20 cellular contexts compared by ENCODE assay signal in the genomic region with DNA sequence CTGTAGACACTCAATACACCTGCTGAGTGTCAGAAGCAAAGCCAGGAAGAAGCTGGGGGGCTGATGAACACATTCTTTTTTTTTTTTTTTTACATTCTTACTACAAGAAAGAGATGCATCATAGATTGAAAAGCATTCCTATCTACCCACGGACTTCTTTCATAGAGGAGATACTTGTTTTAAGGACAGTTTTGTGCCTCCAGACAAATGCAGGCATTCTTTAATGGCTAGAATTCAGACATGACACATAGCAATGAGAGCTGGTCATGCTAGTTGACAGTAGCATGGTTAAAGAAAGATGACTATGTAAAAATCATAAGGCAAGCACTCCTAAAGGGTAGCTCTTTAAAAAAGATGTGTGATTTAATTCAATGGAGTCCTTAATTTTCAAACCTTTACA.
DNase-seq lines count a peak whose midpoint lies in the region; ATAC-seq, FAIRE-seq and TF ChIP-seq lines count a peak whose summit lies in the region.
"Had no signal": no experiment of that assay in that cellular context is flagged by ENCODE, and none has a peak within 500 bp of the region (broad histone marks: within the 10 kb centered on the region; RNA-seq: fewer than 3 reads in every experiment).

No MANE protein-coding gene starts in this region.

- DNase-seq in AG04449 (ENCODE audit: low read depth, low spot score): peak; percentile 44
- peak; percentile 47 for DNase-seq in GM03348 (ENCODE audit: low spot score)
- DNase-seq in adipocyte (ENCODE audit: low read depth): peak; percentile 48
- no peak for DNase-seq in keratinocyte (ENCODE audit: low read depth, low spot score)
- no peak for DNase-seq in NCI-H69 (lab: John Stamatoyannopoulos, UW)
- no peak for DNase-seq in anterior cingulate cortex (lab: John Stamatoyannopoulos, UW)
- no peak for DNase-seq in A673 (ENCODE audit: low spot score)
- DNase-seq: 8988T; CD4-positive, alpha-beta T cell; DMS79; GF-D8; GOT3; MG63; NCI-H1092 treated with DMSO at 0.1 percent for 48 hours; NCI-H1694 treated with DMSO at 0.1 percent for 48 hours; NCI-H446 treated with DMSO at 0.1 percent for 48 hours; NCI-H82; SHP77 had no signal

- H3K4me3 ChIP-seq in AG04449 (ENCODE audit: low read depth, low read length) (no peak overlapping the region), adipocyte (ENCODE audit: low read length) (no peak overlapping the region), keratinocyte (ENCODE audit: control insufficient read depth in 2 of 3, extremely low read depth in 1 of 3, insufficient read depth in 2 of 3, low read depth in 1 of 3, low read length in 3 of 3) (no peak overlapping the region), A673 (ENCODE audit: low read depth, low read length, poor library complexity, severe bottlenecking) (no peak overlapping the region)
- H3K4me3 ChIP-seq: MG63 had no signal

- H3K27me3 ChIP-seq in adipocyte (replicated peaks; ENCODE audit: control insufficient read depth, insufficient read depth, low read length): no peaks in the 10 kb centered on the region
- no peaks in the 10 kb centered on the region for H3K27me3 ChIP-seq in keratinocyte (ENCODE audit: control insufficient read depth, extremely low read depth, insufficient read depth, low read length)
- no peaks in the 10 kb centered on the region for H3K27me3 ChIP-seq in A673 (replicated peaks; ENCODE audit: insufficient read depth, low read depth, low read length, poor library complexity)
- H3K27me3 ChIP-seq: MG63 had no signal

- H3K27ac ChIP-seq in keratinocyte (ENCODE audit: control insufficient read depth, insufficient read depth, low read length): no peak overlapping the region
- no peak overlapping the region for H3K27ac ChIP-seq in A673 (ENCODE audit: low read depth, low read length, poor library complexity, severe bottlenecking)
- H3K27ac ChIP-seq: KMS-11 had no signal

- H3K9me3 ChIP-seq in adipocyte (ENCODE audit: control insufficient read depth, low read length) (no peaks in the 10 kb centered on the region), keratinocyte (ENCODE audit: control insufficient read depth, low read depth, low read length) (no peaks in the 10 kb centered on the region), A673 (ENCODE audit: low read depth, low read length, poor library complexity, severe bottlenecking) (no peaks in the 10 kb centered on the region)
- H3K9me3 ChIP-seq: MG63 had no signal

- H3K9ac ChIP-seq in adipocyte (ENCODE audit: low read length): no peak overlapping the region
- no peak overlapping the region for H3K9ac ChIP-seq in keratinocyte (ENCODE audit: control insufficient read depth, extremely low read depth, insufficient read depth, low read length)
- H3K9ac ChIP-seq: KMS-11 had no signal

- BruUV-seq in A673 (replicated peaks; lab: Mats Ljungman, UMichigan): no TSS peak

- POLR2A ChIA-PET in AG04449 (lab: Yijun Ruan, JAX) (interaction anchor here (0.6 to 1.1 kb wide), 2 partner anchors 17 to 115 kb away, joined by 3 to 4 read pairs; no protein-coding TSS in a partner anchor), A673 (lab: Charles Lee; ENCODE audit: low non-redundant PET) (no interaction called here)

- peak; percentile 34 for FAIRE-seq in keratinocyte (lab: Jason Lieb, UNC)

- H3K36me3 ChIP-seq in adipocyte (ENCODE audit: control insufficient read depth, insufficient read depth, low read length, severe bottlenecking) (peaks cover 2% of the 10 kb centered on the region), keratinocyte (ENCODE audit: control insufficient read depth in 2 of 2, extremely low read depth in 1 of 2, insufficient read depth in 2 of 2, low read length in 2 of 2) (no peaks in the 10 kb centered on the region), A673 (ENCODE audit: insufficient read depth, low read length, poor library complexity, severe bottlenecking) (no peaks in the 10 kb centered on the region)
- H3K36me3 ChIP-seq: MG63 had no signal

- CTCF ChIA-PET in AG04449 (lab: Yijun Ruan, JAX): no interaction called here
- CTCF ChIA-PET in A673 (lab: Charles Lee): no interaction called here

- no peaks in the 10 kb centered on the region for H3K9me1 ChIP-seq in keratinocyte (ENCODE audit: control insufficient read depth, extremely low read depth, insufficient read depth, low read length)

- H3K4me1 ChIP-seq in adipocyte (ENCODE audit: control insufficient read depth, insufficient read depth, low read length) (peaks cover 3% of the 10 kb centered on the region), keratinocyte (ENCODE audit: control insufficient read depth, extremely low read depth, insufficient read depth, low read length) (no peaks in the 10 kb centered on the region), A673 (ENCODE audit: insufficient read depth, low read length, poor library complexity, severe bottlenecking) (no peaks in the 10 kb centered on the region)

- no peak overlapping the region for H3K4me2 ChIP-seq in keratinocyte (ENCODE audit: control insufficient read depth, extremely low read depth, insufficient read depth, low read depth, low read length)
- H3K4me2 ChIP-seq: KMS-11 had no signal

- dilution Hi-C loops in keratinocyte (cut with MboI; ENCODE audit: extremely low pct_ligation_motif_present, low sequenced_read_pairs): no loop called here

- TF ChIP-seq CTCF in AG04449 (IDR thresholded peaks at IDR 0.05; ENCODE audit: insufficient read depth, low read length, missing control alignments) (no peak), keratinocyte (optimal IDR thresholded peaks at IDR 0.05 in 1 of 3, IDR thresholded peaks at IDR 0.05 in 1 of 3, conservative IDR thresholded peaks at IDR 0.05 in 1 of 3; ENCODE audit: extremely low read depth in 1 of 3, insufficient read depth in 2 of 3, low read length in 3 of 3) (no peak), A673 (conservative IDR thresholded peaks at IDR 0.05; ENCODE audit: low read depth, low read length) (no peak)

- ATAC-seq in esophagus mucosa: no peak

- intact Hi-C loops in A673 (cut with micrococcal nuclease; ENCODE audit: unreplicated experiment): no loop called here

- no peak overlapping the region for H2AFZ ChIP-seq in keratinocyte (ENCODE audit: control insufficient read depth, low read length)

- H3K79me2 ChIP-seq in keratinocyte (ENCODE audit: control insufficient read depth, insufficient read depth, low read length): no peaks in the 10 kb centered on the region

- H4K20me1 ChIP-seq in keratinocyte (ENCODE audit: control insufficient read depth, extremely low read depth, insufficient read depth, low read length): no peaks in the 10 kb centered on the region

Comparison
In these comparisons a context has a peak if more than half of its experiments do, and no peak if none do; other contexts are left out.
1. DNase-seq: peak in AG04449 (single experiment), GM03348 (single experiment) and adipocyte (single experiment); none in keratinocyte (single experiment), NCI-H69 (single experiment), anterior cingulate cortex (0 of 58) and A673 (single experiment).